1 cellular context compared by ENCODE assay signal in genomic region chr11:18321991-18322711, GRCh38.
TF ChIP-seq lines count a peak whose summit lies in the region.

TSS of gene GTF2H1 (plus strand) at chr11:18322567. CDS start at chr11:18333075, 10,508 bp downstream.
TSS of gene HPS5 (minus strand) at chr11:18322140. CDS start at chr11:18317858, 4,282 bp downstream.

TF ChIP-seq in K562, 482 proteins besides CTCF, POLR2A, EP300 and RAD21 (continued from another document and continues in another):
- peak; percentile 63; the same call in 1 of the 2 replicates for TF ChIP-seq FOXP4 (CRISPR knock-in tag; IDR thresholded peaks at IDR 0.05; ENCODE audit: borderline replicate concordance)
- TF ChIP-seq PHF8 (IDR thresholded peaks at IDR 0.05; ENCODE audit: borderline replicate concordance, low read length) = peak; percentile 93; the same call in 1 of the 2 replicates
- TF ChIP-seq JUN (IDR thresholded peaks at IDR 0.05; ENCODE audit: borderline replicate concordance, low read depth, low read length) = peak; percentile 82
- TF ChIP-seq JUN (CRISPR knock-in tag; IDR thresholded peaks at IDR 0.05; ENCODE audit: borderline replicate concordance) = peak; percentile 93; the same call in 1 of the 2 replicates
- no peak; the same call in 1 of the 2 replicates for TF ChIP-seq ATF2 (CRISPR knock-in tag; IDR thresholded peaks at IDR 0.05)
- TF ChIP-seq MAZ (CRISPR knock-in tag; conservative IDR thresholded peaks at IDR 0.05 in 1 of 2, IDR thresholded peaks at IDR 0.05 in 1 of 2) = peak; percentile 90 to 91
- peak; percentile 99 for TF ChIP-seq ATF7 (IDR thresholded peaks at IDR 0.05)
- 0 out of 2 replicates have a peak, but pooled peaks have one; percentile 6 for TF ChIP-seq POLR2AphosphoS2 (IDR thresholded peaks at IDR 0.05; ENCODE audit: low read length)
- TF ChIP-seq ZNF316 (IDR thresholded peaks at IDR 0.05) = peak; percentile 31; the same call in 1 of the 2 replicates
- no peak for TF ChIP-seq THRA (IDR thresholded peaks at IDR 0.05)
- peak; percentile 72 for TF ChIP-seq SMAD4 (CRISPR knock-in tag; conservative IDR thresholded peaks at IDR 0.05)
- peak; percentile 98 for TF ChIP-seq BHLHE40 (IDR thresholded peaks at IDR 0.05; ENCODE audit: low read length)
- TF ChIP-seq RUNX1 (IDR thresholded peaks at IDR 0.05; ENCODE audit: low read depth) = no peak
- peak in 1 of 2 experiments; percentile 73; a peak in 2 of 4 replicates for TF ChIP-seq MLLT1 (IDR thresholded peaks at IDR 0.05)
- TF ChIP-seq ZFX (CRISPR knock-in tag; IDR thresholded peaks at IDR 0.05) = peak; percentile 99
- TF ChIP-seq RREB1 (CRISPR knock-in tag; IDR thresholded peaks at IDR 0.05) = 0 out of 2 replicates have a peak, but pooled peaks have one; percentile 43
- TF ChIP-seq SREBF1 (IDR thresholded peaks at IDR 0.05; ENCODE audit: borderline replicate concordance, low read depth, low read length) = peak; percentile 75; the same call in 1 of the 2 replicates
- TF ChIP-seq CHAMP1 (IDR thresholded peaks at IDR 0.05) = no peak; the same call in 1 of the 2 replicates
- no peak for TF ChIP-seq ZNF644 (tag; IDR thresholded peaks at IDR 0.05; ENCODE audit: low read depth)
- 0 out of 4 replicates have a peak, but pooled peaks of 1 of the 2 experiments have one; percentile 45 for TF ChIP-seq BCLAF1 (IDR thresholded peaks at IDR 0.05; ENCODE audit: borderline replicate concordance in 1 of 2, control insufficient read depth in 1 of 2, low read depth in 2 of 2, low read length in 1 of 2)
- TF ChIP-seq ZBTB7A (IDR thresholded peaks at IDR 0.05; ENCODE audit: borderline replicate concordance, control insufficient read depth, low read depth, low read length) = peak; percentile 79
- TF ChIP-seq ARID1B (IDR thresholded peaks at IDR 0.05) = peak; percentile 55; the same call in 1 of the 2 replicates
- no peak for TF ChIP-seq NUFIP1 (IDR thresholded peaks at IDR 0.05; ENCODE audit: partially characterized antibody)
- TF ChIP-seq ATF4 (CRISPR knock-in tag; IDR thresholded peaks at IDR 0.05) = 0 out of 2 replicates have a peak, but pooled peaks have one; percentile 29
- TF ChIP-seq HDAC2 (IDR thresholded peaks at IDR 0.05) = peak; percentile 86; the same call in 1 of the 2 replicates
- peak; percentile 97 for TF ChIP-seq PHF20 (IDR thresholded peaks at IDR 0.05; ENCODE audit: partially characterized antibody)
- TF ChIP-seq LCOR (CRISPR knock-in tag; IDR thresholded peaks at IDR 0.05) = peak; percentile 97
- peak in 1 of 2 experiments; percentile 89; a peak in 1 of 3 replicates for TF ChIP-seq CBX3 (IDR thresholded peaks at IDR 0.05; ENCODE audit: borderline replicate concordance in 1 of 2, low read length in 2 of 2)
- no peak for TF ChIP-seq ZNF184 (CRISPR knock-in tag; IDR thresholded peaks at IDR 0.05)
- TF ChIP-seq GMEB1 (CRISPR knock-in tag; IDR thresholded peaks at IDR 0.05) = peak; percentile 76
- TF ChIP-seq ETV6 (IDR thresholded peaks at IDR 0.05; ENCODE audit: borderline replicate concordance in 1 of 2, low read depth in 2 of 2, low read length in 1 of 2) = peak; percentile 83
- no peak for TF ChIP-seq ETV6 (CRISPR knock-in tag; IDR thresholded peaks at IDR 0.05; ENCODE audit: borderline replicate concordance)
- TF ChIP-seq RFX1 (IDR thresholded peaks at IDR 0.05) = peak; percentile 17; the same call in 1 of the 2 replicates
- 0 out of 2 replicates have a peak, but pooled peaks have one; percentile 11 for TF ChIP-seq ZNF384 (IDR thresholded peaks at IDR 0.05; ENCODE audit: low read depth, low read length)
- peak; percentile 71 for TF ChIP-seq ETV5 (CRISPR knock-in tag; IDR thresholded peaks at IDR 0.05; ENCODE audit: low read depth)
- TF ChIP-seq GTF2E2 (tag; IDR thresholded peaks at IDR 0.05) = peak; percentile 90
- TF ChIP-seq TAF9B (IDR thresholded peaks at IDR 0.05; ENCODE audit: partially characterized antibody) = peak; percentile 85
- peak; percentile 34; the same call in 1 of the 2 replicates for TF ChIP-seq PTBP1 (IDR thresholded peaks at IDR 0.05; ENCODE audit: low read depth, low read length)
